In genomic region chr10:129631011-129631410, GRCh38 we compare ENCODE assay signal across 19 cellular contexts.
DNase-seq lines count a peak whose midpoint lies in the region; ATAC-seq and TF ChIP-seq lines count a peak whose summit lies in the region.
"Had no signal": no experiment of that assay in that cellular context is flagged by ENCODE, and none has a peak within 500 bp of the region (broad histone marks: within the 10 kb centered on the region; RNA-seq: fewer than 3 reads in every experiment).

No MANE protein-coding gene starts in this region.

- peak overlapping the region; percentile 58 for H3K27ac Mint-ChIP-seq in osteocyte (ENCODE audit: unreplicated experiment)
- H3K27ac Mint-ChIP-seq: CD8-positive, alpha-beta memory T cell; HFFc6 had no signal

- no peak overlapping the region for H3K27ac ChIP-seq in PC-3 (ENCODE audit: low read length)
- H3K27ac ChIP-seq: BLaER1 treated with 17β-estradiol and CSF1 and Interleukin-3, amounts not matched to agents 10 nM and 100 nM; HL-60; PC-9; RWPE1 had no signal

- peak; percentile 45 for DNase-seq in Caki2 (ENCODE audit: low read depth)
- peak; percentile 2 for DNase-seq in PC-3
- peak; percentile 6 for DNase-seq in fibroblast of peridontal ligament (ENCODE audit: extremely low read depth)
- no peak for DNase-seq in osteocyte (ENCODE audit: extremely low spot score, unreplicated experiment)
- no peak for DNase-seq in LoVo (ENCODE audit: low spot score)
- no peak for DNase-seq in Right ventricle myocardium inferior (ENCODE audit: missing footprints)
- DNase-seq: CD8-positive, alpha-beta memory T cell; DMS79; HFFc6; NCI-H1105; NCI-H1694; NCI-H2227 treated with DMSO at 0.1 percent for 48 hours; NCI-H510A treated with DMSO at 0.1 percent for 48 hours; PC-9 had no signal

- intact Hi-C loops in PC-3 (cut with micrococcal nuclease) (no loop called here), Right ventricle myocardium inferior (cut with DNase I) (no loop called here)

- H3K36me3 Mint-ChIP-seq in osteocyte (ENCODE audit: unreplicated experiment): peaks cover 6% of the 10 kb centered on the region

- H3K27me3 ChIP-seq in PC-3 (ENCODE audit: low read length): no peaks in the 10 kb centered on the region
- H3K27me3 ChIP-seq: BLaER1 treated with 17β-estradiol and CSF1 and Interleukin-3, amounts not matched to agents 10 nM and 100 nM had no signal

- in situ Hi-C loops in Caki2 (cut with HindIII; ENCODE audit: low pct_unique_long_range_greater_than_20kb, low sequenced_read_pairs): no loop called here

- H3K9ac ChIP-seq in PC-3 (ENCODE audit: low read length): no peak overlapping the region
- H3K9ac ChIP-seq: BLaER1 treated with 17β-estradiol and CSF1 and Interleukin-3, amounts not matched to agents 10 nM and 100 nM had no signal

- no peaks in the 10 kb centered on the region for H3K79me2 ChIP-seq in PC-3 (ENCODE audit: low read length)

- no peaks in the 10 kb centered on the region for H3K36me3 ChIP-seq in PC-3 (ENCODE audit: low read depth, low read length)

- no TSS peak for BruUV-seq in PC-3 (replicated peaks; lab: Mats Ljungman, UMichigan)

- H3K27me3 Mint-ChIP-seq in osteocyte (ENCODE audit: unreplicated experiment): no peaks in the 10 kb centered on the region
- H3K27me3 Mint-ChIP-seq: CD8-positive, alpha-beta memory T cell had no signal

- H3K4me1 ChIP-seq in PC-3 (ENCODE audit: insufficient read depth, low read length): no peaks in the 10 kb centered on the region

- no peaks in the 10 kb centered on the region for H3F3A ChIP-seq in PC-3 (ENCODE audit: low read length, unreplicated experiment)

- no peak for ATAC-seq in PC-3
- ATAC-seq in GM21825 (IDR thresholded peaks at IDR 0.05; ENCODE audit: unreplicated experiment): no peak
- no peak for ATAC-seq in Right ventricle myocardium inferior
- ATAC-seq in HG02973 (IDR thresholded peaks at IDR 0.05; ENCODE audit: unreplicated experiment): no peak

- no peak overlapping the region for H3K4me3 ChIP-seq in PC-3 (ENCODE audit: low read length)
- H3K4me3 ChIP-seq: BLaER1 treated with 17β-estradiol and CSF1 and Interleukin-3, amounts not matched to agents 10 nM and 100 nM; PC-9 had no signal

- H4K20me1 ChIP-seq in PC-3 (ENCODE audit: low read length): no peaks in the 10 kb centered on the region
- H4K20me1 ChIP-seq: BLaER1 treated with 17β-estradiol and CSF1 and Interleukin-3, amounts not matched to agents 10 nM and 100 nM had no signal

- CTCF ChIA-PET in PC-3 (lab: Charles Lee): no interaction called here

- TF ChIP-seq CTCF in PC-3 (conservative IDR thresholded peaks at IDR 0.05; ENCODE audit: low read depth, low read length) (no peak), osteocyte (IDR thresholded peaks at IDR 0.05) (no peak)

- H2AFZ ChIP-seq in PC-3 (ENCODE audit: low read length): no peak overlapping the region
- H2AFZ ChIP-seq: PC-9 had no signal

- peaks cover 12% of the 10 kb centered on the region for H3K9me3 Mint-ChIP-seq in osteocyte (ENCODE audit: unreplicated experiment)

- H3K4me2 ChIP-seq in PC-3 (ENCODE audit: low read length): no peak overlapping the region
- H3K4me2 ChIP-seq: BLaER1 treated with 17β-estradiol and CSF1 and Interleukin-3, amounts not matched to agents 10 nM and 100 nM; PC-9 had no signal

- POLR2A ChIA-PET in PC-3 (lab: Charles Lee; ENCODE audit: unreplicated experiment): no interaction called here

- H3K9me2 ChIP-seq in PC-3 (replicated peaks; ENCODE audit: low read length): no peaks in the 10 kb centered on the region

- peaks cover 38% of the 10 kb centered on the region for H3K4me1 Mint-ChIP-seq in osteocyte (ENCODE audit: unreplicated experiment)

- no peaks in the 10 kb centered on the region for H3K9me3 ChIP-seq in PC-3 (ENCODE audit: low read length)

- H3K4me3 Mint-ChIP-seq in osteocyte (ENCODE audit: unreplicated experiment): peak overlapping the region; percentile 14
- H3K4me3 Mint-ChIP-seq: CD8-positive, alpha-beta memory T cell; HFFc6 had no signal

Comparison
In these comparisons a context has a peak if more than half of its experiments do, and no peak if none do; other contexts are left out.
1. DNase-seq: peak in Caki2 (single experiment), PC-3 (single experiment) and fibroblast of peridontal ligament (single experiment); none in osteocyte (single experiment), LoVo (single experiment) and Right ventricle myocardium inferior (single experiment).